1 cellular context compared by ENCODE assay signal in the genomic region with DNA sequence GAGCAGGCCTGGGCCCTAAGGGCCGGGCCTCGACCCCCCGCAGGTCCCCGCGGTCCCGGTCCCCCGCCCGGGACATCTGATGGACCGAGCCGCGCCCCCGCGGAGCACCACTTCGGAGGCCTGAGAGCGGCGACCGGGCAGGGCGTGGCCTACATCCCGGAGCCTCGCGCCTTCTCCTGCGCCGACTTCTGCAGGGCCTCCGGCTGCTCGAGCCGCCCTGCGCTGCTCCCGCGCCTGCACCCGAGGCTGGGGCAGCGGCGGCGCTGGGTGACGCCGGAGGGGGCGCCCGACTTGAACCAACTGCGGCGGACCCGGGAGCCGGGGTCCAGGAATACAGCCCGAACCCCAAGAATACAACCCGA.
TF ChIP-seq lines count a peak whose summit lies in the region.

No MANE protein-coding gene starts in this region.

TF ChIP-seq in WTC11, 78 proteins besides CTCF, POLR2A, EP300 and RAD21 (continued from another document):
- TF ChIP-seq, protein P1, sequence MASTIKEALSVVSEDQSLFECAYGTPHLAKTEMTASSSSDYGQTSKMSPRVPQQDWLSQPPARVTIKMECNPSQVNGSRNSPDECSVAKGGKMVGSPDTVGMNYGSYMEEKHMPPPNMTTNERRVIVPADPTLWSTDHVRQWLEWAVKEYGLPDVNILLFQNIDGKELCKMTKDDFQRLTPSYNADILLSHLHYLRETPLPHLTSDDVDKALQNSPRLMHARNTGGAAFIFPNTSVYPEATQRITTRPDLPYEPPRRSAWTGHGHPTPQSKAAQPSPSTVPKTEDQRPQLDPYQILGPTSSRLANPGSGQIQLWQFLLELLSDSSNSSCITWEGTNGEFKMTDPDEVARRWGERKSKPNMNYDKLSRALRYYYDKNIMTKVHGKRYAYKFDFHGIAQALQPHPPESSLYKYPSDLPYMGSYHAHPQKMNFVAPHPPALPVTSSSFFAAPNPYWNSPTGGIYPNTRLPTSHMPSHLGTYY (CRISPR knock-in tag; IDR thresholded peaks at IDR 0.05): no peak
- TF ChIP-seq ELF4 (CRISPR knock-in tag; IDR thresholded peaks at IDR 0.05; ENCODE audit: low read depth) (no peak), SP1 (CRISPR knock-in tag; conservative IDR thresholded peaks at IDR 0.05) (no peak), CREB1 (CRISPR knock-in tag; IDR thresholded peaks at IDR 0.05) (no peak), CREM (CRISPR knock-in tag; IDR thresholded peaks at IDR 0.05) (no peak), ZMAT4 (CRISPR knock-in tag; IDR thresholded peaks at IDR 0.05) (no peak), MXD4 (CRISPR knock-in tag; IDR thresholded peaks at IDR 0.05; ENCODE audit: borderline replicate concordance) (no peak), GRHL2 (CRISPR knock-in tag; IDR thresholded peaks at IDR 0.05; ENCODE audit: insufficient replicate concordance, severe bottlenecking) (no peak), NFE2L1 (CRISPR knock-in tag; IDR thresholded peaks at IDR 0.05) (no peak), AFF4 (CRISPR knock-in tag; IDR thresholded peaks at IDR 0.05; ENCODE audit: borderline replicate concordance) (no peak), ZBTB21 (CRISPR knock-in tag; IDR thresholded peaks at IDR 0.05; ENCODE audit: borderline replicate concordance) (no peak)
